14 cellular contexts compared by ENCODE assay signal in genomic region chrX:41875142-41875541, GRCh38.
"Had no signal": no experiment of that assay in that cellular context is flagged by ENCODE, and none has a peak within 500 bp of the region (broad histone marks: within the 10 kb centered on the region; RNA-seq: fewer than 3 reads in every experiment).

No MANE protein-coding gene starts in this region.

- DNase-seq: activated CD4-positive, alpha-beta T cell treated with anti-CD3 and anti-CD28 coated beads for 36 hours; activated CD4-positive, alpha-beta T cell treated with anti-CD3 and anti-CD28 coated beads, Interleukin-2, amount 50 U/mL, for 48 hours; activated gamma-delta T cell; adrenal gland; body of pancreas; dorsolateral prefrontal cortex; heart left ventricle; left ventricle myocardium superior; mucosa of descending colon; naive thymus-derived CD4-positive, alpha-beta T cell; stimulated activated CD4-positive, alpha-beta T cell treated with anti-CD3 and anti-CD28 coated beads, Interleukin-4, amount 100 ng/mL, for 4 hours; stimulated activated naive B cell treated with anti-CD40 and anti-IgM and Interleukin-4, amounts not matched to agents 10 μg/mL and 1 μg/mL and 100 μg/mL, for 72 hours; T-helper 2 cell; upper lobe of right lung had no signal
